9 cellular contexts compared by ENCODE assay signal in genomic region chr15:78065284-78065872, GRCh38. TPM values are rescaled to one million over a fixed set of nuclear protein-coding genes. Genes with fewer than 3 reads are reported as not detected.
DNase-seq lines count a peak whose midpoint lies in the region; ATAC-seq and TF ChIP-seq lines count a peak whose summit lies in the region.
"Had no signal": no experiment of that assay in that cellular context is flagged by ENCODE, and none has a peak within 500 bp of the region (broad histone marks: within the 10 kb centered on the region; RNA-seq: fewer than 3 reads in every experiment).

No MANE protein-coding gene starts in this region.

- intact Hi-C loops in activated B cell treated with CpG ODN at 0.5 μM for 24 hours (cut with micrococcal nuclease) = loop anchor here (5.0 kb wide), 1 partner anchor 73 kb away; no protein-coding TSS in a partner anchor
- intact Hi-C loops in left ventricle myocardium superior (cut with micrococcal nuclease) = no loop called here

- H3K9me3 Mint-ChIP-seq in activated naive CD4-positive, alpha-beta T cell treated with anti-CD3 and anti-CD28 coated beads, Interleukin-2, amount 10 ng/mL, durations not matched to agents 7 days and 5 days = no peaks in the 10 kb centered on the region
- no peaks in the 10 kb centered on the region for H3K9me3 Mint-ChIP-seq in activated B cell treated with CpG ODN at 0.5 μM for 24 hours
- H3K9me3 Mint-ChIP-seq: activated T-cell treated with anti-CD3 and anti-CD28 coated beads, Interleukin-2, amount 50 U/mL, for 72 hours had no signal

- peaks cover 2% of the 10 kb centered on the region for H3K4me1 Mint-ChIP-seq in activated naive CD4-positive, alpha-beta T cell treated with anti-CD3 and anti-CD28 coated beads, Interleukin-2, amount 10 ng/mL, durations not matched to agents 7 days and 5 days
- H3K4me1 Mint-ChIP-seq in activated B cell treated with CpG ODN at 0.5 μM for 24 hours = peaks cover 18% of the 10 kb centered on the region

- POLR2A ChIA-PET in activated B cell treated with CpG ODN at 0.5 μM for 24 hours (lab: Charles Lee) = no interaction called here

- ATAC-seq in activated B cell treated with CpG ODN at 0.5 μM for 24 hours (ENCODE audit: low read depth) (no peak), left ventricle myocardium superior (peak; percentile 84), GM18520 (IDR thresholded peaks at IDR 0.05; ENCODE audit: unreplicated experiment) (no peak)

- H3K27ac ChIP-seq in skin epidermis = peak overlapping the region in 20 of 21 experiments; percentile 39 to 95 (median 78)

- H3K4me3 Mint-ChIP-seq in activated naive CD4-positive, alpha-beta T cell treated with anti-CD3 and anti-CD28 coated beads, Interleukin-2, amount 10 ng/mL, durations not matched to agents 7 days and 5 days = no peak overlapping the region
- peak overlapping the region; percentile 29 for H3K4me3 Mint-ChIP-seq in activated B cell treated with CpG ODN at 0.5 μM for 24 hours
- H3K4me3 Mint-ChIP-seq: activated T-cell treated with anti-CD3 and anti-CD28 coated beads, Interleukin-2, amount 50 U/mL, for 72 hours had no signal

- no peak overlapping the region for H3K4me3 ChIP-seq in skin epidermis

- CTCF ChIA-PET in activated naive CD4-positive, alpha-beta T cell treated with anti-CD3 and anti-CD28 coated beads, Interleukin-2, amount 10 ng/mL, durations not matched to agents 7 days and 5 days (lab: Charles Lee) = interaction anchor here (1.9 kb wide), 1 partner anchor 43 kb away, joined by 5 read pairs; no protein-coding TSS in a partner anchor
- CTCF ChIA-PET in activated B cell treated with CpG ODN at 0.5 μM for 24 hours (lab: Charles Lee) = interaction anchor here (1.2 kb wide), 1 partner anchor 130 kb away, joined by 3 read pairs; no protein-coding TSS in a partner anchor

- peaks cover 28% of the 10 kb centered on the region for H3K36me3 Mint-ChIP-seq in activated naive CD4-positive, alpha-beta T cell treated with anti-CD3 and anti-CD28 coated beads, Interleukin-2, amount 10 ng/mL, durations not matched to agents 7 days and 5 days
- H3K36me3 Mint-ChIP-seq in activated B cell treated with CpG ODN at 0.5 μM for 24 hours (ENCODE audit: low read depth) = no peaks in the 10 kb centered on the region

- H3K27ac Mint-ChIP-seq in activated naive CD4-positive, alpha-beta T cell treated with anti-CD3 and anti-CD28 coated beads, Interleukin-2, amount 10 ng/mL, durations not matched to agents 7 days and 5 days = peak overlapping the region; percentile 70
- no peak overlapping the region for H3K27ac Mint-ChIP-seq in activated B cell treated with CpG ODN at 0.5 μM for 24 hours
- H3K27ac Mint-ChIP-seq: activated T-cell treated with anti-CD3 and anti-CD28 coated beads, Interleukin-2, amount 50 U/mL, for 72 hours had no signal

- DNase-seq in activated naive CD4-positive, alpha-beta T cell treated with anti-CD3 and anti-CD28 coated beads, Interleukin-2, amount 10 ng/mL, durations not matched to agents 7 days and 5 days = no peak
- no peak for DNase-seq in activated naive CD4-positive, alpha-beta T cell treated with Interleukin-2 at 50 U/mL for 16 hours
- DNase-seq in activated B cell treated with CpG ODN at 0.5 μM for 24 hours = no peak
- DNase-seq in left ventricle myocardium superior = peak; percentile 70
- no peak for DNase-seq in activated gamma-delta T cell (lab: John Stamatoyannopoulos, UW)
- DNase-seq in stimulated activated CD4-positive, alpha-beta T cell treated with anti-CD3 and anti-CD28 coated beads, Interleukin-2, amount 100 ng/mL, for 48 hours = no peak
- DNase-seq: activated T-cell treated with anti-CD3 and anti-CD28 coated beads, Interleukin-2, amount 50 U/mL, for 72 hours had no signal

- TF ChIP-seq CTCF in activated B cell treated with CpG ODN at 0.5 μM for 24 hours (IDR thresholded peaks at IDR 0.05) = no peak

- no peaks in the 10 kb centered on the region for H3K27me3 Mint-ChIP-seq in activated naive CD4-positive, alpha-beta T cell treated with anti-CD3 and anti-CD28 coated beads, Interleukin-2, amount 10 ng/mL, durations not matched to agents 7 days and 5 days
- no peaks in the 10 kb centered on the region for H3K27me3 Mint-ChIP-seq in activated B cell treated with CpG ODN at 0.5 μM for 24 hours

RNA-seq across cellular contexts. Expression of gene TBC1D2B, which starts 12.1 kb away (rescaled TPM):
- 12.9 and 13.7 TPM in 2 replicates for total RNA-seq in activated B cell treated with CpG ODN at 0.5 μM for 24 hours
- 11.9 TPM for total RNA-seq in left ventricle myocardium superior

RNA-seq across cellular contexts. Expression of gene SH2D7, which starts 27.0 kb away (rescaled TPM):
- total RNA-seq in activated B cell treated with CpG ODN at 0.5 μM for 24 hours (not detected in 2 replicates), left ventricle myocardium superior (not detected)
- total RNA-seq: activated T-cell treated with anti-CD3 and anti-CD28 coated beads, Interleukin-2, amount 50 U/mL, for 72 hours had no signal
